8 cellular contexts compared by ENCODE assay signal in the genomic region with DNA sequence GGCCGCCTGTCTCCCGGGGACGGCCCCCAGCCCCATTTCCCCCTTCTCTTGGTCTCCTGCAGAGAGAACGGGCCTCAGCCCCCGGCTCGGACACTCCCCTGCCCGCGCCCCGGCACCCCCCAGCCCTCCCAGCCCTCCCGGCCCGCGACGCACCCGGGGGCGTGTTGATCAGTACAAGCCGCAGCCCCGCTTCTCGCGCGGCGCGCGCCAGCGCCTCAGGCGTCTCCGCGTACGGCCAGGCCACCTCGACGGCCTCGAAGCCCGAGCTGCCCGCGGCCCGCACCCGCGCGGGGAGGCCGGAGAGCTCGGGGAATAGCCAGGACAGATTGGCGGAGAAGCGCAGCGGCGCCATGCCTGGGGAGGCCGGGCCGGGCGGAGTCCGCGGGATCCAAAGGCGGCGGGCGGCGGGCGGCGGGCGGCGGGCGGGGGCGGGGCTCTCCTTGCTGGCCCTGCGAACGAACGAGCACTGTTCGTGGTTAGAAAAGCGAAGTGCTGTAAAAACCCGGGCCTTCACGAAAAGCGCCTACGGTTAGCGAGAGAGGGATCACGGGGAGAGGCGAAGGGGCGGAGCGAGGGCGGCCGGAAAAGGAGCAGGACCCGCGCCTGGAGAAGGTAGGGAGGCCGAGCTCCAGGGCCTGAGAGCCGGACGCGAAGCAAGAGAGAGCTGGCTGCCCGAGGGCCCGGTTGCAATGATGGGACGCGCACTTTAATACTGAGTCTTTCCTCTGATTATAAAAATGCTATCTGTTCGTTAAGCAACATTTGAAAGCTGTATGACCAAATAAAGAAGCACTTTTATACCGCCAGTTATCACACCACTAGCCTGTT. TPM values are rescaled to one million over a fixed set of nuclear protein-coding genes. Genes with fewer than 3 reads are reported as not detected.
A peak's percentile ranks its signal among the peaks of the same experiment; 100 is the strongest.
DNase-seq lines count a peak whose midpoint lies in the region; ATAC-seq and TF ChIP-seq lines count a peak whose summit lies in the region.

A gene with protein sequence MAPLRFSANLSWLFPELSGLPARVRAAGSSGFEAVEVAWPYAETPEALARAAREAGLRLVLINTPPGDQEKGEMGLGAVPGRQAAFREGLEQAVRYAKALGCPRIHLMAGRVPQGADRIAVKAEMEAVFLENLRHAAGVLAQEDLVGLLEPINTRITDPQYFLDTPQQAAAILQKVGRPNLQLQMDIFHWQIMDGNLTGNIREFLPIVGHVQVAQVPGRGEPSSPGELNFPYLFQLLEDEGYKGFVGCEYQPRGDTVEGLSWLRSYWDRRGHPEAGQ (minus strand): TSS at position 490 of the 828 bp plus-strand sequence. CDS start 138 bp downstream, at position 352.

- H3K9ac ChIP-seq in NT2/D1 (ENCODE audit: insufficient read length, low read depth): peak within 1 kb of the TSS; percentile 71

- H3K9me3 ChIP-seq in NT2/D1 (ENCODE audit: insufficient read depth, low read length) (no peaks in the 10 kb centered on the region), mononuclear cell (ENCODE audit: low read depth, low read length) (no peaks in the 10 kb centered on the region), SJCRH30 (replicated peaks) (no peaks in the 10 kb centered on the region; the same call in 1 of the 2 replicates)

- H3K27ac ChIP-seq in SJCRH30: no peak within 1 kb of the TSS

- no TSS peak for BruUV-seq in Calu3 (replicated peaks; lab: Mats Ljungman, UMichigan)

- ATAC-seq in HG03469 (IDR thresholded peaks at IDR 0.05; ENCODE audit: unreplicated experiment): peak; percentile 31

- H3K4me1 ChIP-seq in NT2/D1 (ENCODE audit: insufficient read depth, insufficient read length): peaks cover 7% of the 10 kb centered on the region
- peaks cover 16% of the 10 kb centered on the region for H3K4me1 ChIP-seq in mononuclear cell (ENCODE audit: insufficient read depth, low read length)
- peaks cover 4% of the 10 kb centered on the region; the same call in 1 of the 2 replicates for H3K4me1 ChIP-seq in SJCRH30

- TF ChIP-seq CTCF in Calu3 (IDR thresholded peaks at IDR 0.05; ENCODE audit: unreplicated experiment) (no peak), epithelial cell of proximal tubule (conservative IDR thresholded peaks at IDR 0.05; ENCODE audit: low read depth, low read length) (no peak)

- H3K27ac Mint-ChIP-seq in Calu3 (ENCODE audit: unreplicated experiment): peak within 1 kb of the TSS; percentile 90

- CTCF ChIA-PET in Calu3 (lab: Charles Lee): interaction anchor here (0.6 to 1.5 kb wide), 6 partner anchors 11 to 83 kb away, joined by 3 to 4 read pairs (median 3); no protein-coding TSS in a partner anchor

- peak within 1 kb of the TSS; percentile 52 for H3K4me3 ChIP-seq in NT2/D1 (ENCODE audit: insufficient read length, low read depth)
- H3K4me3 ChIP-seq in epithelial cell of proximal tubule (ENCODE audit: low read depth, low read length): peak within 1 kb of the TSS; percentile 50
- H3K4me3 ChIP-seq in mononuclear cell (ENCODE audit: low read length): peak within 1 kb of the TSS; percentile 45
- H3K4me3 ChIP-seq in SJCRH30: no peak within 1 kb of the TSS

- peak within 1 kb of the TSS; percentile 49 for H3K4me3 Mint-ChIP-seq in Calu3 (ENCODE audit: low read depth, unreplicated experiment)

- peaks cover 44% of the 10 kb centered on the region for H3K36me3 ChIP-seq in NT2/D1 (ENCODE audit: insufficient read depth, insufficient read length, low read length)
- peaks cover 32% of the 10 kb centered on the region for H3K36me3 ChIP-seq in SJCRH30

- H3K4me1 Mint-ChIP-seq in Calu3 (ENCODE audit: low read depth, unreplicated experiment): peaks cover 22% of the 10 kb centered on the region

- intact Hi-C loops in Calu3 (cut with micrococcal nuclease; ENCODE audit: unreplicated experiment): loop anchor here (5.0 kb wide), 1 partner anchor 74 kb away; no protein-coding TSS in a partner anchor

- H3K27me3 ChIP-seq in NT2/D1 (ENCODE audit: insufficient read depth, insufficient read length): no peaks in the 10 kb centered on the region
- H3K27me3 ChIP-seq in mononuclear cell (ENCODE audit: insufficient read depth, low read length): peaks cover 6% of the 10 kb centered on the region
- no peaks in the 10 kb centered on the region for H3K27me3 ChIP-seq in SJCRH30

- DNase-seq in Calu3 (peak; percentile 85), NT2/D1 (ENCODE audit: low read depth, low spot score) (peak; percentile 87), epithelial cell of proximal tubule (ENCODE audit: low read depth) (no peak), SJCRH30 (no peak)
- peak; percentile 65 for DNase-seq in activated T-cell treated with anti-CD3 and anti-CD28 coated beads, Interleukin-2, amount 50 U/mL, for 1 hour
- peak; percentile 43 to 48 for DNase-seq in stimulated activated CD8-positive, alpha-beta memory T cell treated with anti-CD3 and anti-CD28 coated beads, Interleukin-2, amount 100 ng/mL, for 48 hours (ENCODE audit: low read depth in 2 of 2)

- no peaks in the 10 kb centered on the region for H3K27me3 Mint-ChIP-seq in Calu3 (ENCODE audit: unreplicated experiment)

- H3K9me3 Mint-ChIP-seq in Calu3 (ENCODE audit: low read depth, unreplicated experiment): peaks cover 3% of the 10 kb centered on the region

- peaks cover 60% of the 10 kb centered on the region for H3K36me3 Mint-ChIP-seq in Calu3 (ENCODE audit: insufficient read depth, unreplicated experiment)

RNA-seq across cellular contexts. Expression of the gene that starts here (rescaled TPM):
- 44.4 and 67.4 TPM in 2 replicates for total RNA-seq in Calu3 (2022)
- total RNA-seq in epithelial cell of proximal tubule: 124 and 135 TPM in 2 replicates
- 7.9 TPM for total RNA-seq in mononuclear cell
- total RNA-seq in SJCRH30 (2014; rRNA removed; shearing (Covaris generic)): 0.23 TPM in 1 of 2 replicates, not detected in the other

Comparison
In these comparisons a context has a peak if more than half of its experiments do, and no peak if none do; other contexts are left out.
1. DNase-seq: peak in Calu3 (single experiment), NT2/D1 (single experiment), activated T-cell treated with anti-CD3 and anti-CD28 coated beads, Interleukin-2, amount 50 U/mL, for 1 hour (single experiment) and stimulated activated CD8-positive, alpha-beta memory T cell treated with anti-CD3 and anti-CD28 coated beads, Interleukin-2, amount 100 ng/mL, for 48 hours (2 of 2); none in epithelial cell of proximal tubule (single experiment) and SJCRH30 (0 of 2).